25 cellular contexts compared by ENCODE assay signal in the genomic region with DNA sequence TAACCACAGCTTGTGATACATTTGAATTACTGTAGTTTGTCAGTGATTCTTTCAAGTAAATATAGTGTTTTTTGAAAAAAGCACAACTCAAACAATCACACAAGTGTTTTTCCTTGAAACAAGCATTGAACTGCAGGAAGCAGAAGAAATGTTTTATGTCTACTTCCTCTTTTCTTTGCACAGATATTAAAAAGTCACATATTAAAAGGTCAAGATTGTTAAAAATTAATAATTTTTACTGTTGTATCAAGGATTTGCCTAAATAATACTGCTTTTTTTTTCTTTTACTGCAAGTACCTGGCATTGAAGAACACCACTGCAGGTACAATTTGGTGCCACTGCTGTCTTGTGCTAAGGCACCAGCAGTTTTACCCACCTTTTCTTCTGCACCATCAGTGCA.
"Had no signal": no experiment of that assay in that cellular context is flagged by ENCODE, and none has a peak within 500 bp of the region (broad histone marks: within the 10 kb centered on the region; RNA-seq: fewer than 3 reads in every experiment).

No MANE protein-coding gene starts in this region.

- H3K27me3 Mint-ChIP-seq: activated CD4-positive, alpha-beta memory T cell treated with anti-CD3 and anti-CD28 coated beads for 36 hours; activated CD4-positive, alpha-beta T cell treated with anti-CD3 and anti-CD28 coated beads, Interleukin-2, amount 10 ng/mL, durations not matched to agents 7 days and 5 days; activated naive CD8-positive, alpha-beta T cell treated with anti-CD3 and anti-CD28 coated beads, Interleukin-2, amount 50 U/mL, for 24 hours; brain; central memory CD8-positive, alpha-beta T cell had no signal

- H3K4me3 Mint-ChIP-seq: activated CD4-positive, alpha-beta memory T cell treated with anti-CD3 and anti-CD28 coated beads for 36 hours; activated CD4-positive, alpha-beta T cell treated with anti-CD3 and anti-CD28 coated beads, Interleukin-2, amount 10 ng/mL, durations not matched to agents 7 days and 5 days; activated naive CD8-positive, alpha-beta T cell treated with anti-CD3 and anti-CD28 coated beads, Interleukin-2, amount 50 U/mL, for 24 hours; activated T-cell treated with anti-CD3 and anti-CD28 coated beads, Interleukin-2, amount 50 U/mL, for 4 hours; brain; central memory CD8-positive, alpha-beta T cell; T-helper 1 cell treated with Interleukin-12 subunit alpha and Interleukin-12 subunit beta and Interleukin-4 antibody, amounts not matched to agents 30 μg/mL and 1 μg/mL, for 36 hours had no signal

- H3K27ac ChIP-seq: SJSA1, VCaP had no signal

- H3K36me3 Mint-ChIP-seq: activated CD4-positive, alpha-beta memory T cell treated with anti-CD3 and anti-CD28 coated beads for 36 hours had no signal

- FAIRE-seq: astrocyte, RCC 7860 had no signal

- H3K9me3 Mint-ChIP-seq: activated CD4-positive, alpha-beta memory T cell treated with anti-CD3 and anti-CD28 coated beads for 36 hours; activated CD4-positive, alpha-beta T cell treated with anti-CD3 and anti-CD28 coated beads, Interleukin-2, amount 10 ng/mL, durations not matched to agents 7 days and 5 days; activated naive CD8-positive, alpha-beta T cell treated with anti-CD3 and anti-CD28 coated beads, Interleukin-2, amount 50 U/mL, for 24 hours; activated T-cell treated with anti-CD3 and anti-CD28 coated beads, Interleukin-2, amount 50 U/mL, for 4 hours; central memory CD8-positive, alpha-beta T cell had no signal

- H3K4me1 Mint-ChIP-seq: activated CD4-positive, alpha-beta T cell treated with anti-CD3 and anti-CD28 coated beads, Interleukin-2, amount 10 ng/mL, durations not matched to agents 7 days and 5 days; activated naive CD8-positive, alpha-beta T cell treated with anti-CD3 and anti-CD28 coated beads, Interleukin-2, amount 50 U/mL, for 24 hours; central memory CD8-positive, alpha-beta T cell had no signal

- ATAC-seq: activated naive CD4-positive, alpha-beta T cell treated with anti-CD3 and anti-CD28 coated beads, Interleukin-2, amount 50 U/mL, for 72 hours; activated naive CD8-positive, alpha-beta T cell treated with anti-CD3 and anti-CD28 coated beads, Interleukin-2, amount 50 U/mL, for 24 hours; activated T-cell treated with anti-CD3 and anti-CD28 coated beads, Interleukin-2, amount 50 U/mL, for 4 hours; PC-3; SK-N-SH treated with all-trans-retinoic acid at 6 μM for 48 hours had no signal

- H3K36me3 ChIP-seq: SJSA1 had no signal

- H3K9me3 ChIP-seq: SJSA1 had no signal

- DNase-seq: activated CD4-positive, alpha-beta memory T cell treated with anti-CD3 and anti-CD28 coated beads for 36 hours; activated CD4-positive, alpha-beta T cell treated with anti-CD3 and anti-CD28 coated beads, Interleukin-2, amount 10 ng/mL, durations not matched to agents 7 days and 5 days; activated CD4-positive, CD25-positive, alpha-beta regulatory T cell; activated CD8-positive, alpha-beta memory T cell treated with anti-CD3 and anti-CD28 coated beads for 24 hours; activated effector memory CD4-positive, alpha-beta T cell treated with anti-CD3 and anti-CD28 coated beads, Interleukin-2, amount 50 U/mL, for 16 hours; activated naive CD4-positive, alpha-beta T cell treated with Interleukin-2 at 50 U/mL for 16 hours; activated naive CD8-positive, alpha-beta T cell treated with anti-CD3 and anti-CD28 coated beads, Interleukin-2, amount 50 U/mL, for 24 hours; activated T-cell treated with anti-CD3 and anti-CD28 coated beads, Interleukin-2, amount 50 U/mL, for 4 hours; amniotic stem cell; NCI-H1105 treated with DMSO at 0.1 percent for 48 hours; NCI-H1436 treated with DMSO at 0.1 percent for 48 hours; NCI-H187; NCI-H2081; NCI-H510A treated with DMSO at 0.1 percent for 48 hours; PC-3; SHP77 had no signal

- H3K27me3 ChIP-seq: SJSA1 had no signal

- H3K27ac Mint-ChIP-seq: activated CD4-positive, alpha-beta memory T cell treated with anti-CD3 and anti-CD28 coated beads for 36 hours; activated CD4-positive, alpha-beta T cell treated with anti-CD3 and anti-CD28 coated beads, Interleukin-2, amount 10 ng/mL, durations not matched to agents 7 days and 5 days; activated naive CD4-positive, alpha-beta T cell treated with anti-CD3 and anti-CD28 coated beads, Interleukin-2, amount 50 U/mL, for 72 hours; activated naive CD8-positive, alpha-beta T cell treated with anti-CD3 and anti-CD28 coated beads, Interleukin-2, amount 50 U/mL, for 24 hours; brain; T-helper 1 cell treated with Interleukin-12 subunit alpha and Interleukin-12 subunit beta and Interleukin-4 antibody, amounts not matched to agents 30 μg/mL and 1 μg/mL, for 36 hours had no signal

- H3K4me3 ChIP-seq: SJSA1 had no signal
